ENCODE assay signal across 8 cellular contexts in the genomic region with DNA sequence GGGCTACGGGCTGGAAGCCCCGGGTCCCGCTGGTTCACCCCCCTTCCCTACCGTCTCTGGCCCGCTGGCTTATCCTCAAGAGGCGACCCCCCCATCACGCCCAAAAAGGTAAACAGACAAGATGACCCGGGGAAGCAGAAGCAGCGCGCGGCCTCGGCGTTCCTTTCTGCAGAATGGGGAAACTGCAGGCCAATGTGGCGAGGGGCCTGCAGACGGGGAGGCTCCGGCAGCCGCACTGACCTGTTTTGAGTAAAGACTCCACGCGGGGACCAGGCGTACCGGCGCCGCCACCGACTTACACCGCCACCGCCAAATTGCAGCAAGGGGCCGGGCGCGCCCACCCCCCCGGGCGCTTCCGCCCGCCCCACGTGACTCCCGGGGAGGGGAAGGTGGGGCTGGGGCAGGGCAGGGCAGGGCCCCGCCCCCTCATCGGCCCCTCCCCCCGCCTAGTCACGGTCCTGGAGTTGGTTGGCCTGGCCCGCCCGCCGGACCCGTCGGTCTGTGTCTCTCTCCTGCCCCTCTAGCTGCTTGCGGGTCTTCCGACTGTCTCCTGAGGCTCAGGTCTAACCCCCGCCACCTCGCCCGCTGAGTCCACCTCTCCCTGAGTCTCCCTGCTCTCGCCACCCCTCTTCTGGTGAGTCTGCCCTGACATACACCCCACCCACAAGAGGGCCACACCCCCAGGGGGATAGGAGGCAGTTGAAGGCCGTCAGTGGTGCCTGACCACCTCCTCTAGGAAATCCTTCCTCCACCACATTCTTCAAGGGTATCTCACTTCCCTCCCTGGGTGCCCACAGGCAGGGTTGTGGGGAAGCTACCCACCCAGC. TPM values are rescaled to one million over a fixed set of nuclear protein-coding genes. Genes with fewer than 3 reads are reported as not detected.
DNase-seq lines count a peak whose midpoint lies in the region; ATAC-seq and TF ChIP-seq lines count a peak whose summit lies in the region.

A gene (minus strand): TSS at position 321 of the 827 bp plus-strand sequence. CDS start 25,280 bp downstream, outside the sequence.

- no peaks in the 10 kb centered on the region for H3K27me3 Mint-ChIP-seq in neural crest cell (ENCODE audit: low read depth)

- peak within 1 kb of the TSS; percentile 93 for H3K4me3 Mint-ChIP-seq in neural crest cell

- peak within 1 kb of the TSS; percentile 85 for H3K9ac ChIP-seq in BLaER1

- no peaks in the 10 kb centered on the region for H3K9me3 Mint-ChIP-seq in neural crest cell

- peaks cover 3% of the 10 kb centered on the region; the same call in 1 of the 2 replicates for H3K36me3 ChIP-seq in BLaER1
- H3K36me3 ChIP-seq in RWPE2 (ENCODE audit: low read depth): no peaks in the 10 kb centered on the region
- H3K36me3 ChIP-seq in stomach: peaks cover 11 to 34% (median 30%) of the 10 kb centered on the region in 4 donors

- peak; percentile 80 for ATAC-seq in RWPE2 (ENCODE audit: low read depth)

- H3K9me3 ChIP-seq in BLaER1 (no peaks in the 10 kb centered on the region), RWPE2 (ENCODE audit: severe bottlenecking) (no peaks in the 10 kb centered on the region), stomach (no peaks in the 10 kb centered on the region)

- TF ChIP-seq POLR2A in stomach (IDR thresholded peaks at IDR 0.05): no peak

- no peaks in the 10 kb centered on the region for H3K36me3 Mint-ChIP-seq in neural crest cell (ENCODE audit: low read depth)

- 1 to 3% (median 1%) methylated on average over 22 to 51 of the region's 51 CpGs for WGBS in stomach, 5 donors

- DNase-seq in GM19240 (ENCODE audit: insufficient read length, low spot score) (peak; percentile 96), HT1080 (ENCODE audit: low read depth) (peak; percentile 98), RWPE2 (ENCODE audit: low spot score) (peak; percentile 90), fibroblast of villous mesenchyme (ENCODE audit: low read depth) (peak; percentile 70), neural crest cell (ENCODE audit: low read depth, low spot score) (peak; percentile 46), stomach (peak; percentile 69)
- peak; percentile 77 for DNase-seq in activated effector memory CD4-positive, alpha-beta T cell treated with Interleukin-2 at 50 U/mL for 16 hours

- peaks cover 48% of the 10 kb centered on the region for H3K4me1 ChIP-seq in BLaER1
- H3K4me1 ChIP-seq in RWPE2 (ENCODE audit: insufficient read depth, poor library complexity, severe bottlenecking): peaks cover 2% of the 10 kb centered on the region
- H3K4me1 ChIP-seq in stomach: peaks cover 15 to 67% (median 42%) of the 10 kb centered on the region in 4 donors

- peak within 1 kb of the TSS; percentile 83 for H3K4me3 ChIP-seq in BLaER1
- H3K4me3 ChIP-seq in RWPE2 (ENCODE audit: severe bottlenecking): peak within 1 kb of the TSS; percentile 61
- peak within 1 kb of the TSS; percentile 88 for H3K4me3 ChIP-seq in fibroblast of villous mesenchyme (ENCODE audit: low read depth, low read length)
- peak within 1 kb of the TSS; percentile 50 to 80 (median 66) for H3K4me3 ChIP-seq in stomach

- no peak for TF ChIP-seq CTCF in RWPE2 (IDR thresholded peaks at IDR 0.05; ENCODE audit: poor library complexity, severe bottlenecking)
- no peak for TF ChIP-seq CTCF in fibroblast of villous mesenchyme (IDR thresholded peaks at IDR 0.05; ENCODE audit: insufficient read depth, low read depth, low read length)
- TF ChIP-seq CTCF in neural crest cell (conservative IDR thresholded peaks at IDR 0.05): no peak
- no peak for TF ChIP-seq CTCF in stomach (IDR thresholded peaks at IDR 0.05)

- peak within 1 kb of the TSS; percentile 80 for H3K27ac ChIP-seq in BLaER1
- H3K27ac ChIP-seq in RWPE2 (ENCODE audit: poor library complexity, severe bottlenecking): peak within 1 kb of the TSS; percentile 74
- peak within 1 kb of the TSS; percentile 44 to 76 (median 72) for H3K27ac ChIP-seq in stomach

- no peak for TF ChIP-seq EP300 in stomach (IDR thresholded peaks at IDR 0.05)

- peaks cover 42% of the 10 kb centered on the region for H3K4me1 Mint-ChIP-seq in neural crest cell

- peaks cover 26% of the 10 kb centered on the region for H4K20me1 ChIP-seq in BLaER1

- peak within 1 kb of the TSS; percentile 96 for H3K27ac Mint-ChIP-seq in neural crest cell (ENCODE audit: unreplicated experiment)

- H3K27me3 ChIP-seq in BLaER1 (no peaks in the 10 kb centered on the region), RWPE2 (ENCODE audit: insufficient read depth, poor library complexity, severe bottlenecking) (no peaks in the 10 kb centered on the region), stomach (no peaks in the 10 kb centered on the region)

- intact Hi-C loops in stomach (cut with DNase I; ENCODE audit: low total_unique reads): no loop called here

- H3K4me2 ChIP-seq in BLaER1: peak within 1 kb of the TSS; percentile 98

RNA-seq across cellular contexts. Expression of the gene that starts here (rescaled TPM):
- 67.3 and 87.4 TPM in 2 replicates for total RNA-seq in HT1080 (2014; rRNA removed; shearing (Covaris generic))
- polyA plus RNA-seq in HT1080 (2015; cell fraction: cytosol; rRNA removed): 58.8 and 64.3 TPM in 2 replicates
- polyA plus RNA-seq in HT1080 (2015; cell fraction: nucleus; rRNA removed): 168 and 235 TPM in 2 replicates
- total RNA-seq in fibroblast of villous mesenchyme (73.0 and 77.0 TPM in 2 replicates), neural crest cell (79.0 and 80.7 TPM in 2 replicates), stomach (100 to 1,000 TPM in 3 of 5 donors, 10 to 100 TPM in 2; 61.9 to 201 (median 127) TPM)
- polyA plus RNA-seq in stomach: 10 to 100 TPM; 32.2 to 51.1 (median 38.2) TPM

Comparison
In these comparisons a context has a peak if more than half of its experiments do, and no peak if none do; other contexts are left out.
1. Peak in every context shown above with its lines: DNase-seq, ATAC-seq, H3K4me3 ChIP-seq and H3K27ac ChIP-seq.
2. DNase-seq: peak in every context shown above with its lines; median percentile 98 in HT1080; 96 in GM19240; 90 in RWPE2; 77 in activated effector memory CD4-positive, alpha-beta T cell treated with Interleukin-2 at 50 U/mL for 16 hours; 70 in fibroblast of villous mesenchyme; 69 in stomach; 46 in neural crest cell.